In the genomic region with DNA sequence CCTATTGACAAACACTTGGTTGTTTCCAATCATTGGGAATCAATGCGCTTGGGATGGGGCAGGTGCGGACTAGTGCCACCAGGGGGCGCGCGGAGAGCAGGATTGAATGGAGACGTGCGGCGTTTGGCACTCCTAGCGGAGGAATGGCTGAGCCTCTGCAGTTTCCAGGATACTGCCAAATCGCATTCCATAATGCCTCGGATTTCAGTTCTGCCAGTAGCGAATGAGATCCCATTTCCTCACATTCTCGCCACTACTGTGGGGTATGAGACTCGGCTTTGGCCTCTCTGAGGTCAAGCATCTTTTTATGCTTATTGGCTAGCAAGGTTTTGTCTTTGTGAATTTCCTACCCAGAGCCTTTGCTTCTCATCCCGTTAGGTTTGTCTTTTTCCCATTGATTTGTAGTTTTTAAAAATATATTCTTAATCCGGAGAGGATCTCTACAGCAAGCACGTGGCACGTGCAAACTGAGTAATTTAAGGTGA, we compare ENCODE assay signal across 7 cellular contexts. TPM values are rescaled to one million over a fixed set of nuclear protein-coding genes. Genes with fewer than 3 reads are reported as not detected.
DNase-seq lines count a peak whose midpoint lies in the region; ATAC-seq and TF ChIP-seq lines count a peak whose summit lies in the region.

No MANE protein-coding gene starts in this region.

- no peak overlapping the region for H2BK15ac ChIP-seq in mesendoderm (replicated peaks; ENCODE audit: low read depth)

- no peak overlapping the region for H4K5ac ChIP-seq in mesendoderm (ENCODE audit: low read length)

- no peaks in the 10 kb centered on the region for H3K79me1 ChIP-seq in mesendoderm (ENCODE audit: low read length)

- peak; percentile 95 for TF ChIP-seq CTCF in GM12875 (IDR thresholded peaks at IDR 0.05; ENCODE audit: borderline replicate concordance, insufficient read depth, low read depth, low read length)

- no peak overlapping the region for H3K23ac ChIP-seq in mesendoderm (ENCODE audit: low read length)

- H2BK5ac ChIP-seq in mesendoderm (ENCODE audit: low read length): no peak overlapping the region

- H2BK120ac ChIP-seq in mesendoderm (ENCODE audit: low read depth, low read length): no peak overlapping the region

- H3K27me3 ChIP-seq in mesendoderm (ENCODE audit: insufficient read depth, low read length, poor library complexity): no peaks in the 10 kb centered on the region

- DNase-seq in NCI-H446 treated with DMSO at 0.1 percent for 48 hours (lab: John Stamatoyannopoulos, UW) (peak; percentile 7), mesendoderm (peak; percentile 82)
- DNase-seq in activated CD8-positive, alpha-beta memory T cell treated with anti-CD3 and anti-CD28 coated beads for 4 hours (ENCODE audit: low read depth in 2 of 2): peak; percentile 45 to 52
- DNase-seq in effector CD8-positive, alpha-beta T cell (lab: John Stamatoyannopoulos, UW): peak; percentile 75
- peak; percentile 61 to 69 for DNase-seq in stimulated activated CD8-positive, alpha-beta memory T cell treated with anti-CD3 and anti-CD28 coated beads, Interleukin-4, amount 100 ng/mL, for 1 hour (ENCODE audit: low read depth in 2 of 2, low spot score in 1 of 2)

- no peaks in the 10 kb centered on the region for H3K36me3 ChIP-seq in mesendoderm (ENCODE audit: control insufficient read depth, insufficient read depth, low read length)

- no peaks in the 10 kb centered on the region for H3K79me2 ChIP-seq in mesendoderm (ENCODE audit: control insufficient read depth, insufficient read depth, low read length)

- no peak overlapping the region for H3K4ac ChIP-seq in mesendoderm (ENCODE audit: low read depth, low read length)

- no CpG with 5 or more reads among the region's 18 CpGs for WGBS in mesendoderm (ENCODE audit: extremely low coverage, insufficient coverage, low lambda C conversion rate)

- H3K18ac ChIP-seq in mesendoderm (ENCODE audit: low read length): no peak overlapping the region

- H3K4me3 ChIP-seq in GM12875 (ENCODE audit: low read depth, low read length) (no peak overlapping the region), mesendoderm (ENCODE audit: low read length) (no peak overlapping the region)

- H3K56ac ChIP-seq in mesendoderm (ENCODE audit: low read length): no peak overlapping the region

- no peaks in the 10 kb centered on the region for H3K4me1 ChIP-seq in mesendoderm (ENCODE audit: control insufficient read depth, low read depth, low read length)

- H4K8ac ChIP-seq in mesendoderm (ENCODE audit: low read depth, low read length): no peak overlapping the region

- H3K9ac ChIP-seq in mesendoderm (ENCODE audit: low read length): no peak overlapping the region

- no peak overlapping the region for H3K4me2 ChIP-seq in mesendoderm (ENCODE audit: low read length)

- peak; percentile 64 for ATAC-seq in HG02870 (IDR thresholded peaks at IDR 0.05; ENCODE audit: unreplicated experiment)

- no peak overlapping the region for H2AK5ac ChIP-seq in mesendoderm (ENCODE audit: low read length)

- H3K27ac ChIP-seq in mesendoderm (ENCODE audit: low read depth, low read length): no peak overlapping the region

RNA-seq across cellular contexts. Expression of a gene that starts 28.7 kb away (rescaled TPM):
- 0.24 TPM for polyA plus RNA-seq in mesendoderm (2013, experiment 1 of 2)
- polyA plus RNA-seq in mesendoderm (2013, experiment 2 of 2): 0.22 TPM

Comparison
In these comparisons a context has a peak if more than half of its experiments do, and no peak if none do; other contexts are left out.
1. DNase-seq: peak in every context shown above with its lines; median percentile 82 in mesendoderm; 75 in effector CD8-positive, alpha-beta T cell; 65 in stimulated activated CD8-positive, alpha-beta memory T cell treated with anti-CD3 and anti-CD28 coated beads, Interleukin-4, amount 100 ng/mL, for 1 hour; 48 in activated CD8-positive, alpha-beta memory T cell treated with anti-CD3 and anti-CD28 coated beads for 4 hours; 7 in NCI-H446 treated with DMSO at 0.1 percent for 48 hours.